Comparison of ENCODE assay signal across 12 cellular contexts in the genomic region with DNA sequence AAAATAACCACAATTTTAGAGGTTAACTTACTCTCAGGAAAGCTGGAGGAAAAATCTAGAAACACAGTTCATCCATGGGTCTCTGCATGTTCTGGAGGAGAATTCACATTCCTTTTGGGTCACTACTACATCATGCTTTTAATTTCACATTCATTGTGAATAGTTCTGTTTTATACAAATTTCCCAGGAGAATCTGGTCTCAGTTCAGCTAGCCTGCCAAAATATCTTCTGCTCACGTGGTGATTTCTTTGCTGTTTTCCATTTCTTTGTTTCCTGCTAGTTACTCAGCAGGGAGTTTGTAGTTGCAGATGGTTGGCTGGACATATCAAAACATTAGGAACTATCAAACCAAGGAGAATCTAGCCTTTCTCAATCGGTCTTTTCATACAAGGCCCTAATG. TPM values are rescaled to one million over a fixed set of nuclear protein-coding genes. Genes with fewer than 3 reads are reported as not detected.
DNase-seq lines count a peak whose midpoint lies in the region; ATAC-seq, FAIRE-seq and TF ChIP-seq lines count a peak whose summit lies in the region.
"Had no signal": no experiment of that assay in that cellular context is flagged by ENCODE, and none has a peak within 500 bp of the region (broad histone marks: within the 10 kb centered on the region; RNA-seq: fewer than 3 reads in every experiment).

A gene with protein sequence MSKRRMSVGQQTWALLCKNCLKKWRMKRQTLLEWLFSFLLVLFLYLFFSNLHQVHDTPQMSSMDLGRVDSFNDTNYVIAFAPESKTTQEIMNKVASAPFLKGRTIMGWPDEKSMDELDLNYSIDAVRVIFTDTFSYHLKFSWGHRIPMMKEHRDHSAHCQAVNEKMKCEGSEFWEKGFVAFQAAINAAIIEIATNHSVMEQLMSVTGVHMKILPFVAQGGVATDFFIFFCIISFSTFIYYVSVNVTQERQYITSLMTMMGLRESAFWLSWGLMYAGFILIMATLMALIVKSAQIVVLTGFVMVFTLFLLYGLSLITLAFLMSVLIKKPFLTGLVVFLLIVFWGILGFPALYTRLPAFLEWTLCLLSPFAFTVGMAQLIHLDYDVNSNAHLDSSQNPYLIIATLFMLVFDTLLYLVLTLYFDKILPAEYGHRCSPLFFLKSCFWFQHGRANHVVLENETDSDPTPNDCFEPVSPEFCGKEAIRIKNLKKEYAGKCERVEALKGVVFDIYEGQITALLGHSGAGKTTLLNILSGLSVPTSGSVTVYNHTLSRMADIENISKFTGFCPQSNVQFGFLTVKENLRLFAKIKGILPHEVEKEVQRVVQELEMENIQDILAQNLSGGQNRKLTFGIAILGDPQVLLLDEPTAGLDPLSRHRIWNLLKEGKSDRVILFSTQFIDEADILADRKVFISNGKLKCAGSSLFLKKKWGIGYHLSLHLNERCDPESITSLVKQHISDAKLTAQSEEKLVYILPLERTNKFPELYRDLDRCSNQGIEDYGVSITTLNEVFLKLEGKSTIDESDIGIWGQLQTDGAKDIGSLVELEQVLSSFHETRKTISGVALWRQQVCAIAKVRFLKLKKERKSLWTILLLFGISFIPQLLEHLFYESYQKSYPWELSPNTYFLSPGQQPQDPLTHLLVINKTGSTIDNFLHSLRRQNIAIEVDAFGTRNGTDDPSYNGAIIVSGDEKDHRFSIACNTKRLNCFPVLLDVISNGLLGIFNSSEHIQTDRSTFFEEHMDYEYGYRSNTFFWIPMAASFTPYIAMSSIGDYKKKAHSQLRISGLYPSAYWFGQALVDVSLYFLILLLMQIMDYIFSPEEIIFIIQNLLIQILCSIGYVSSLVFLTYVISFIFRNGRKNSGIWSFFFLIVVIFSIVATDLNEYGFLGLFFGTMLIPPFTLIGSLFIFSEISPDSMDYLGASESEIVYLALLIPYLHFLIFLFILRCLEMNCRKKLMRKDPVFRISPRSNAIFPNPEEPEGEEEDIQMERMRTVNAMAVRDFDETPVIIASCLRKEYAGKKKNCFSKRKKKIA (N-terminal part only) (minus strand): TSS at position 93 of the 400 bp plus-strand sequence. CDS start 9,801 bp downstream, outside the sequence.

- no peak for TF ChIP-seq POLR2A in GM12878 (IDR thresholded peaks at IDR 0.05; ENCODE audit: low read depth, low read length)

- H3K79me2 ChIP-seq in GM12878 (ENCODE audit: control insufficient read depth, insufficient read depth, low read length), result no peaks in the 10 kb centered on the region

- no peak for FAIRE-seq in GM12878 (lab: Jason Lieb, UNC)
- FAIRE-seq: small intestine had no signal

- SMC1A ChIA-PET in GM12878 (lab: Charles Lee; ENCODE audit: uncharacterized antibody, unreplicated experiment), result no interaction called here

- 2% methylated on average over 2 of the region's 2 CpGs for WGBS in GM12878 (ENCODE audit: insufficient coverage, insufficient replicate concordance, low lambda C conversion rate, missing lambda C conversion rate)

- H3K4me1 ChIP-seq in BLaER1 treated with 17β-estradiol and CSF1 and Interleukin-3, amounts not matched to agents 10 nM and 100 nM, result peaks cover 32 to 65% (median 51%) of the 10 kb centered on the region in 10 experiments
- H3K4me1 ChIP-seq in GM12878 (ENCODE audit: control insufficient read depth, insufficient read depth, low read length), result no peaks in the 10 kb centered on the region

- H3K27ac ChIP-seq in BLaER1 treated with 17β-estradiol and CSF1 and Interleukin-3, amounts not matched to agents 10 nM and 100 nM, result peak within 1 kb of the TSS; percentile 10 to 81 (median 59); a peak in 20 of 22 replicates
- no peak within 1 kb of the TSS for H3K27ac ChIP-seq in GM12878 (ENCODE audit: control insufficient read depth, insufficient read depth)

- in situ Hi-C loops in GM12878 (cut with MboI), result no loop called here

- no peak for DNase-seq in GM12878 (ENCODE audit: low read depth, low spot score)
- no peak for DNase-seq in left ventricle myocardium superior
- DNase-seq in sciatic nerve (ENCODE audit: low spot score), result no peak
- DNase-seq in MG63, result no peak
- no peak for DNase-seq in germinal center (ENCODE audit: low spot score)
- DNase-seq: DMS79; NK-92 treated with Interleukin-12 subunit alpha and Interleukin-12 subunit beta, amount 100 ng/mL, for 24 hours; small intestine had no signal

- H3K9me3 ChIP-seq in BLaER1 treated with 17β-estradiol and CSF1 and Interleukin-3, amounts not matched to agents 10 nM and 100 nM (replicated peaks in 1 of 11), result peaks cover 17 to 46% (median 33%) of the 10 kb centered on the region in 11 experiments; a peak in 21 of 22 replicates
- H3K9me3 ChIP-seq in GM12878 (replicated peaks; ENCODE audit: control insufficient read depth, insufficient read depth, low read length), result peaks cover 3% of the 10 kb centered on the region; the same call in 1 of the 3 replicates
- no peaks in the 10 kb centered on the region; the same call in 1 of the 2 replicates for H3K9me3 ChIP-seq in MG63

- TF ChIP-seq EP300 in GM12878 (IDR thresholded peaks at IDR 0.05; ENCODE audit: borderline replicate concordance in 1 of 2, control insufficient read depth in 1 of 2, low read depth in 2 of 2, low read length in 2 of 2), result no peak

- TF ChIP-seq RAD21 in GM12878 (IDR thresholded peaks at IDR 0.05; ENCODE audit: insufficient read depth, low read depth, low read length), result no peak

- H3K9ac ChIP-seq in BLaER1 treated with 17β-estradiol and CSF1 and Interleukin-3, amounts not matched to agents 10 nM and 100 nM, result peak within 1 kb of the TSS in 5 of 11 experiments; percentile 5 to 28 (median 20); a peak in 4 of 22 replicates
- H3K9ac ChIP-seq in GM12878 (ENCODE audit: control insufficient read depth, insufficient read depth, low read length), result no peak within 1 kb of the TSS

- CTCF ChIA-PET in GM12878 (lab: Yijun Ruan, JAX), result no interaction called here

- no TSS peak for BruUV-seq in GM12878 (replicated peaks; lab: Mats Ljungman, UMichigan)

- no peaks in the 10 kb centered on the region for H4K20me1 ChIP-seq in BLaER1 treated with 17β-estradiol and CSF1 and Interleukin-3, amounts not matched to agents 10 nM and 100 nM
- H4K20me1 ChIP-seq in GM12878 (ENCODE audit: control insufficient read depth, insufficient read depth), result no peaks in the 10 kb centered on the region

- POLR2A ChIA-PET in GM12878 (lab: Charles Lee), result no interaction called here

- intact Hi-C loops in GM12878 (cut with micrococcal nuclease; ENCODE audit: unreplicated experiment) (loop anchor here (10.0 kb wide), 1 partner anchor 286 kb away; no protein-coding TSS in a partner anchor), left ventricle myocardium superior (cut with micrococcal nuclease) (no loop called here), sciatic nerve (cut with DNase I) (no loop called here)

- no peaks in the 10 kb centered on the region for H3K27me3 ChIP-seq in BLaER1 treated with 17β-estradiol and CSF1 and Interleukin-3, amounts not matched to agents 10 nM and 100 nM
- H3K27me3 ChIP-seq in GM12878 (replicated peaks in 1 of 2; ENCODE audit: control insufficient read depth in 2 of 2, insufficient read depth in 2 of 2, low read length in 1 of 2) (no peaks in the 10 kb centered on the region), MG63 (0 out of 2 replicates have a peak, but pooled peaks cover 2% of the 10 kb centered on the region)

- 0 out of 2 replicates have a peak within 1 kb of the TSS, but pooled peaks have one; percentile 23 for H2AFZ ChIP-seq in GM12878 (ENCODE audit: control insufficient read depth, low read depth, low read length)

- RAD21 ChIA-PET in GM12878 (lab: Charles Lee; ENCODE audit: unreplicated experiment), result no interaction called here

- ATAC-seq in GM12878, result no peak
- ATAC-seq in left ventricle myocardium superior, result peak; percentile 86
- peak; percentile 94 for ATAC-seq in sciatic nerve
- ATAC-seq in GM18868 (IDR thresholded peaks at IDR 0.05; ENCODE audit: unreplicated experiment), result no peak
- no peak for ATAC-seq in GM19035 (IDR thresholded peaks at IDR 0.05; ENCODE audit: unreplicated experiment)
- ATAC-seq: stimulated activated memory B cell treated with anti-CD40 and anti-IgM and Interleukin-4, amounts not matched to agents 10 μg/mL and 1 μg/mL and 100 μg/mL, for 72 hours had no signal

- H3K4me2 ChIP-seq in BLaER1 treated with 17β-estradiol and CSF1 and Interleukin-3, amounts not matched to agents 10 nM and 100 nM, result peak within 1 kb of the TSS; percentile 47 to 77 (median 66)
- no peak within 1 kb of the TSS; the same call in 1 of the 2 replicates for H3K4me2 ChIP-seq in GM12878 (ENCODE audit: control insufficient read depth, insufficient read depth)

- H3K36me3 ChIP-seq in BLaER1 treated with 17β-estradiol and CSF1 and Interleukin-3, amounts not matched to agents 10 nM and 100 nM, result no peaks in the 10 kb centered on the region; a peak in 1 of 22 replicates
- H3K36me3 ChIP-seq in GM12878 (ENCODE audit: control insufficient read depth in 2 of 2, insufficient read depth in 2 of 2, low read length in 1 of 2) (no peaks in the 10 kb centered on the region), MG63 (no peaks in the 10 kb centered on the region)

- TF ChIP-seq CTCF in GM12878 (IDR thresholded peaks at IDR 0.05 in 2 of 3, conservative IDR thresholded peaks at IDR 0.05 in 1 of 3; ENCODE audit: control insufficient read depth in 2 of 3, extremely low read depth in 1 of 3, insufficient read depth in 1 of 3, low read depth in 3 of 3, low read length in 3 of 3), result no peak

- H3K4me3 ChIP-seq in BLaER1 treated with 17β-estradiol and CSF1 and Interleukin-3, amounts not matched to agents 10 nM and 100 nM, result no peak within 1 kb of the TSS; a peak in 3 of 20 replicates
- no peak within 1 kb of the TSS for H3K4me3 ChIP-seq in GM12878
- H3K4me3 ChIP-seq in MG63, result no peak within 1 kb of the TSS

TF ChIP-seq in GM12878, 131 proteins besides CTCF, POLR2A, EP300 and RAD21 (continues in another document):
- TF ChIP-seq RAD51 (IDR thresholded peaks at IDR 0.05), result no peak

RNA-seq across cellular contexts. Expression of the gene that starts here (rescaled TPM):
- total RNA-seq in GM12878 (2013; cell fraction: nucleolus; rRNA removed), result 24.8 and 31.4 TPM in 2 replicates
- 0.40 and 0.98 TPM in 2 replicates for total RNA-seq in GM12878 (2014; rRNA removed)
- total RNA-seq in GM12878 (2014; rRNA removed; fragmentation: Illumina TruSeq; extraction: Trizol), result 0.51 and 0.54 TPM in 2 replicates
- total RNA-seq in GM12878 (2021), result 0.24 and 0.49 TPM in 2 replicates
- 0.31 TPM for polyA plus RNA-seq in GM12878 (2011; ENCODE audit: low read depth)
- 2.9 and 5.0 TPM in 2 replicates for polyA plus RNA-seq in GM12878 (2011; rRNA removed)
- polyA plus RNA-seq in GM12878 (2011; cell fraction: cytosol; rRNA removed), result 0.67 and 0.93 TPM in 2 replicates
- 9.8 and 10.0 TPM in 2 replicates for polyA plus RNA-seq in GM12878 (2011; cell fraction: nucleus; rRNA removed)
- polyA plus RNA-seq in GM12878 (2012), result 0.43 and 0.60 TPM in 2 replicates
- polyA plus RNA-seq in GM12878 (2014; fragmentation: Illumina TruSeq; extraction: Trizol), result 0.37 and 1.6 TPM in 2 replicates
- under 1 TPM; under 0.01 to 0.02 TPM for polyA plus RNA-seq in GM12878 (2014; fragmentation: Nextera tagmentation; extraction: Ambion mirVana)
- 0.26 and 0.30 TPM in 2 replicates for polyA plus RNA-seq in GM12878 (2014; rRNA removed)
- polyA plus RNA-seq in GM12878 (2016; fragmentation: Nextera tagmentation; extraction: Ambion mirVana), result under 1 TPM; 0.01 to 0.03 TPM
- polyA minus RNA-seq in GM12878 (2011; rRNA and poly(A)+ RNA removed), result 12.2 and 12.9 TPM in 2 replicates
- 1.1 and 1.4 TPM in 2 replicates for polyA minus RNA-seq in GM12878 (2011; cell fraction: cytosol; rRNA and poly(A)+ RNA removed)
- 14.7 and 23.8 TPM in 2 replicates for polyA minus RNA-seq in GM12878 (2011; cell fraction: nucleus; rRNA and poly(A)+ RNA removed)
- total RNA-seq in left ventricle myocardium superior, result 21.5 TPM
- total RNA-seq in sciatic nerve, result 118 TPM
- total RNA-seq in MG63 (2014; rRNA removed; shearing (Covaris generic); ENCODE audit: low replicate concordance), result not detected in 2 replicates

Comparison
In these comparisons a context has a peak if more than half of its experiments do, and no peak if none do; other contexts are left out.
1. ATAC-seq: peak in left ventricle myocardium superior (single experiment) and sciatic nerve (single experiment); none in GM12878 (single experiment), GM18868 (single experiment) and GM19035 (single experiment).